Comparison of ENCODE assay signal across 17 cellular contexts in genomic region chr3:14889188-14889587, GRCh38. TPM values are rescaled to one million over a fixed set of nuclear protein-coding genes. Genes with fewer than 3 reads are reported as not detected.
DNase-seq lines count a peak whose midpoint lies in the region; ATAC-seq and TF ChIP-seq lines count a peak whose summit lies in the region.
"Had no signal": no experiment of that assay in that cellular context is flagged by ENCODE, and none has a peak within 500 bp of the region (broad histone marks: within the 10 kb centered on the region; RNA-seq: fewer than 3 reads in every experiment).

No MANE protein-coding gene starts in this region.

- H3K4me1 ChIP-seq in gastrocnemius medialis = peaks cover 16 to 19% of the 10 kb centered on the region in 2 donors
- H3K4me1 ChIP-seq: BE2C had no signal

- no peak overlapping the region for H3K4me3 ChIP-seq in gastrocnemius medialis
- H3K4me3 ChIP-seq: GM23338 had no signal

- H3K4me1 Mint-ChIP-seq in activated CD4-positive, alpha-beta T cell treated with anti-CD3 and anti-CD28 coated beads, Interleukin-2, amount 10 ng/mL, durations not matched to agents 24 days and 14 days = peaks cover 18% of the 10 kb centered on the region

- peak overlapping the region in 2 of 4 donors; percentile 40 to 58 for H3K27ac ChIP-seq in gastrocnemius medialis

- TF ChIP-seq CTCF in gastrocnemius medialis (IDR thresholded peaks at IDR 0.05 in 4 of 5, conservative IDR thresholded peaks at IDR 0.05 in 1 of 5) = no peak

- in situ Hi-C loops in gastrocnemius medialis (cut with MboI; ENCODE audit: low sequenced_read_pairs in 4 of 4) = no loop called here

- intact Hi-C loops in gastrocnemius medialis (cut with DNase I; ENCODE audit: low total_unique reads) = no loop called here
- intact Hi-C loops in activated CD4-positive, alpha-beta T cell treated with anti-CD3 and anti-CD28 coated beads, Interleukin-2, amount 10 ng/mL, durations not matched to agents 24 days and 14 days (cut with micrococcal nuclease) = no loop called here

- H3K4me3 Mint-ChIP-seq in activated CD4-positive, alpha-beta T cell treated with anti-CD3 and anti-CD28 coated beads, Interleukin-2, amount 10 ng/mL, durations not matched to agents 24 days and 14 days = no peak overlapping the region
- H3K4me3 Mint-ChIP-seq: CD4-positive, CD25-positive, alpha-beta regulatory T cell; CD8-positive, alpha-beta memory T cell; GM23338 had no signal

- H3K27me3 Mint-ChIP-seq in activated CD4-positive, alpha-beta T cell treated with anti-CD3 and anti-CD28 coated beads, Interleukin-2, amount 10 ng/mL, durations not matched to agents 24 days and 14 days = peaks cover 15% of the 10 kb centered on the region

- ATAC-seq in gastrocnemius medialis = peak; percentile 72 to 80
- no peak for ATAC-seq in HG02981 (IDR thresholded peaks at IDR 0.05; ENCODE audit: unreplicated experiment)
- ATAC-seq: GM23338 had no signal

- DNase-seq in RPMI8226 = peak; percentile 37
- DNase-seq in left kidney (ENCODE audit: low read depth, low spot score) = peak; percentile 81
- no peak for DNase-seq in gastrocnemius medialis
- no peak for DNase-seq in NCI-H82 treated with DMSO at 0.1 percent for 48 hours (lab: John Stamatoyannopoulos, UW; ENCODE audit: unreplicated experiment)
- DNase-seq in activated CD4-positive, alpha-beta T cell treated with anti-CD3 and anti-CD28 coated beads, Interleukin-2, amount 10 ng/mL, durations not matched to agents 24 days and 14 days = no peak
- DNase-seq: ACHN; BE2C; C1 segment of cervical spinal cord; CD4-positive, CD25-positive, alpha-beta regulatory T cell; CD8-positive, alpha-beta memory T cell; COR-L47; DMS153; DMS79; GDM1; HCEC 1CT had no signal

- TF ChIP-seq POLR2A in gastrocnemius medialis (IDR thresholded peaks at IDR 0.05) = no peak

- no peaks in the 10 kb centered on the region for H3K27me3 ChIP-seq in gastrocnemius medialis
- H3K27me3 ChIP-seq: BE2C had no signal

- no peaks in the 10 kb centered on the region for H3K9me3 Mint-ChIP-seq in activated CD4-positive, alpha-beta T cell treated with anti-CD3 and anti-CD28 coated beads, Interleukin-2, amount 10 ng/mL, durations not matched to agents 24 days and 14 days
- H3K9me3 Mint-ChIP-seq: CD8-positive, alpha-beta memory T cell; GM23338 had no signal

- no peaks in the 10 kb centered on the region for H3K36me3 Mint-ChIP-seq in activated CD4-positive, alpha-beta T cell treated with anti-CD3 and anti-CD28 coated beads, Interleukin-2, amount 10 ng/mL, durations not matched to agents 24 days and 14 days (ENCODE audit: low read depth)
- H3K36me3 Mint-ChIP-seq: CD4-positive, CD25-positive, alpha-beta regulatory T cell had no signal

- H3K9me3 ChIP-seq in gastrocnemius medialis = no peaks in the 10 kb centered on the region
- H3K9me3 ChIP-seq: BE2C had no signal

- H3K27ac Mint-ChIP-seq in activated CD4-positive, alpha-beta T cell treated with anti-CD3 and anti-CD28 coated beads, Interleukin-2, amount 10 ng/mL, durations not matched to agents 24 days and 14 days = no peak overlapping the region
- H3K27ac Mint-ChIP-seq: CD4-positive, CD25-positive, alpha-beta regulatory T cell; GM23338 had no signal

- no peaks in the 10 kb centered on the region for H3K36me3 ChIP-seq in gastrocnemius medialis
- H3K36me3 ChIP-seq: BE2C had no signal

RNA-seq across cellular contexts. Expression of gene NR2C2, which starts 58.2 kb away (rescaled TPM):
- total RNA-seq in gastrocnemius medialis = 10 to 100 TPM; 26.0 to 45.5 (median 33.2) TPM
- 48.8 and 52.5 TPM in 2 replicates for total RNA-seq in activated CD4-positive, alpha-beta T cell treated with anti-CD3 and anti-CD28 coated beads, Interleukin-2, amount 10 ng/mL, durations not matched to agents 24 days and 14 days

Comparison
In these comparisons a context has a peak if more than half of its experiments do, and no peak if none do; other contexts are left out.
1. DNase-seq: peak in RPMI8226 (single experiment) and left kidney (single experiment); none in gastrocnemius medialis (0 of 2), NCI-H82 treated with DMSO at 0.1 percent for 48 hours (single experiment) and activated CD4-positive, alpha-beta T cell treated with anti-CD3 and anti-CD28 coated beads, Interleukin-2, amount 10 ng/mL, durations not matched to agents 24 days and 14 days (single experiment).